Comparison of ENCODE assay signal across 19 cellular contexts in the genomic region with DNA sequence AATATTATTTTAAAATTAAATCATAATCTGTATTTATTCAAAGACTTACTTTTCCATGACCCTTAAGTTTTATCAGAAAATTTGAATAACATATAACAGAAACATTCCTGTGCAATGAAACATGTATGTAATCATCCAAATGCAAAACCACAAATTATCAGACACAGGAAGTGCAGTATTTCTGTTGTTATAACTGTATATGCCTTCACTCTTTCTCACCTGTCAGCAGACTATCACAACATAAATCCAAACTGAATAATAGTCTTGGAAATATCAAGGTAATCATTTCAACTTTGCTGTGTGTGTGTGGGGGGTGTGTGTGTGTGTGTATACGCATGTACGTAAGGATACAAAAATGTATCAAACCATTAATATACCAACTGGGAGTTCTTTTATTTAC.
A peak's percentile ranks its signal among the peaks of the same experiment; 100 is the strongest.
DNase-seq lines count a peak whose midpoint lies in the region; ATAC-seq and TF ChIP-seq lines count a peak whose summit lies in the region.
"Had no signal": no experiment of that assay in that cellular context is flagged by ENCODE, and none has a peak within 500 bp of the region (broad histone marks: within the 10 kb centered on the region; RNA-seq: fewer than 3 reads in every experiment).

No MANE protein-coding gene starts in this region.

- no peak overlapping the region for H2AFZ ChIP-seq in mammary epithelial cell (ENCODE audit: low read depth, low read length)
- H2AFZ ChIP-seq: PC-9 had no signal

- no peak overlapping the region for H3K4me3 ChIP-seq in AG10803 (ENCODE audit: low read length)
- no peak overlapping the region for H3K4me3 ChIP-seq in mammary epithelial cell (replicated peaks in 1 of 3; ENCODE audit: insufficient read depth in 1 of 3, low read depth in 2 of 3, low read length in 3 of 3)
- H3K4me3 ChIP-seq in fibroblast of the aortic adventitia (ENCODE audit: low read depth, low read length): no peak overlapping the region
- H3K4me3 ChIP-seq: BLaER1, PC-9 had no signal

- CTCF ChIA-PET in mammary epithelial cell (lab: Charles Lee; ENCODE audit: low non-redundant PET): no interaction called here

- H3K27ac ChIP-seq in mammary epithelial cell (ENCODE audit: insufficient read depth, low read depth, low read length): peak overlapping the region; percentile 12
- H3K27ac ChIP-seq: BLaER1, PC-9 had no signal

- peak; percentile 4 for DNase-seq in AG10803 (ENCODE audit: low read depth)
- DNase-seq in HT1080 (ENCODE audit: low read depth): peak; percentile 15
- DNase-seq in mammary epithelial cell: peak; percentile 27
- peak; percentile 43 for DNase-seq in fibroblast of the aortic adventitia (ENCODE audit: low read depth)
- no peak for DNase-seq in left colon
- no peak for DNase-seq in GM19238 (ENCODE audit: insufficient read length, low spot score)
- DNase-seq in OCI-M1 (lab: John Stamatoyannopoulos, UW): no peak
- DNase-seq: CD8-positive, alpha-beta memory T cell; DMS79 treated with DMSO at 0.1 percent for 48 hours; H9; KBM-7; NCI-H1417 treated with DMSO at 0.1 percent for 48 hours; NCI-H1930; NCI-H2171; NCI-H510A; NCI-H774; PC-9 had no signal

- dilution Hi-C loops in mammary epithelial cell (cut with HindIII; ENCODE audit: low sequenced_read_pairs): no loop called here

- ATAC-seq in left colon (no peak), GM19395 (IDR thresholded peaks at IDR 0.05; ENCODE audit: unreplicated experiment) (no peak)

- no peaks in the 10 kb centered on the region for H4K20me1 ChIP-seq in mammary epithelial cell (ENCODE audit: insufficient read depth, low read length)
- H4K20me1 ChIP-seq: BLaER1 had no signal

- in situ Hi-C loops in mammary epithelial cell (cut with MboI; ENCODE audit: low sequenced_read_pairs in 2 of 2): no loop called here

- H3K79me2 ChIP-seq in mammary epithelial cell (ENCODE audit: insufficient read depth, low read length): no peaks in the 10 kb centered on the region

- no peaks in the 10 kb centered on the region for H3K27me3 ChIP-seq in mammary epithelial cell (ENCODE audit: insufficient read depth, low read length)
- H3K27me3 ChIP-seq: BLaER1 had no signal

- TF ChIP-seq CTCF in AG10803 (conservative IDR thresholded peaks at IDR 0.05; ENCODE audit: low read length) (no peak), mammary epithelial cell (conservative IDR thresholded peaks at IDR 0.05 in 1 of 2, IDR thresholded peaks at IDR 0.05 in 1 of 2; ENCODE audit: extremely low read depth in 1 of 2, insufficient read depth in 1 of 2, low read depth in 1 of 2, low read length in 2 of 2) (no peak), fibroblast of the aortic adventitia (IDR thresholded peaks at IDR 0.05; ENCODE audit: insufficient read depth, low read length) (no peak)

- peaks cover 26% of the 10 kb centered on the region for H3K4me1 ChIP-seq in mammary epithelial cell (ENCODE audit: insufficient read depth, low read length)
- H3K4me1 ChIP-seq: BLaER1 had no signal

- H3K4me2 ChIP-seq in mammary epithelial cell (ENCODE audit: insufficient read depth, low read depth, low read length): peak overlapping the region; percentile 43
- H3K4me2 ChIP-seq: BLaER1, PC-9 had no signal

- no peaks in the 10 kb centered on the region for H3K9me3 ChIP-seq in mammary epithelial cell (replicated peaks; ENCODE audit: insufficient read depth, low read length)
- H3K9me3 ChIP-seq: BLaER1 had no signal

- BruUV-seq in mammary epithelial cell (replicated peaks; lab: Mats Ljungman, UMichigan): no TSS peak

- no peak overlapping the region for H3K9ac ChIP-seq in mammary epithelial cell (ENCODE audit: insufficient read depth, low read length)
- H3K9ac ChIP-seq: BLaER1 had no signal

- intact Hi-C loops in mammary epithelial cell (cut with micrococcal nuclease) (no loop called here), left colon (cut with DNase I, micrococcal nuclease) (no loop called here)

- WGBS in mammary epithelial cell (ENCODE audit: low coverage, missing lambda C conversion rate): 44% methylated on average over 2 of the region's 2 CpGs

- H3K36me3 ChIP-seq in mammary epithelial cell (ENCODE audit: insufficient read depth, low read length): no peaks in the 10 kb centered on the region
- H3K36me3 ChIP-seq: BLaER1 had no signal

Comparison
In these comparisons a context has a peak if more than half of its experiments do, and no peak if none do; other contexts are left out.
1. DNase-seq: peak in AG10803 (single experiment), HT1080 (single experiment), mammary epithelial cell (single experiment) and fibroblast of the aortic adventitia (single experiment); none in left colon (0 of 2), GM19238 (single experiment) and OCI-M1 (single experiment).